ENCODE assay signal across 8 cellular contexts in genomic region chr17:63549289-63549945, GRCh38. TPM values are rescaled to one million over a fixed set of nuclear protein-coding genes. Genes with fewer than 3 reads are reported as not detected.
A peak's percentile ranks its signal among the peaks of the same experiment; 100 is the strongest.
DNase-seq lines count a peak whose midpoint lies in the region; ATAC-seq and TF ChIP-seq lines count a peak whose summit lies in the region.

No MANE protein-coding gene starts in this region.

- H3K4ac ChIP-seq in mesendoderm (ENCODE audit: low read depth, low read length): peak overlapping the region; percentile 17

- H3K36me3 ChIP-seq in mesendoderm (ENCODE audit: control insufficient read depth, insufficient read depth, low read length): no peaks in the 10 kb centered on the region
- no peaks in the 10 kb centered on the region for H3K36me3 ChIP-seq in vagina

- H2AK5ac ChIP-seq in mesendoderm (ENCODE audit: low read length): no peak overlapping the region

- no peak overlapping the region for H4K5ac ChIP-seq in mesendoderm (ENCODE audit: low read length)

- H2BK15ac ChIP-seq in mesendoderm (replicated peaks; ENCODE audit: low read depth): no peak overlapping the region

- peak overlapping the region; percentile 39 for H3K4me2 ChIP-seq in mesendoderm (ENCODE audit: low read length)

- H3K23ac ChIP-seq in mesendoderm (ENCODE audit: low read length): no peak overlapping the region

- peaks cover 31% of the 10 kb centered on the region for H3K79me2 ChIP-seq in mesendoderm (ENCODE audit: control insufficient read depth, insufficient read depth, low read length)

- no peak for TF ChIP-seq POLR2A in vagina (IDR thresholded peaks at IDR 0.05)

- H3K27me3 Mint-ChIP-seq in IgD-negative memory B cell (no peaks in the 10 kb centered on the region), MCF 10A (ENCODE audit: insufficient read depth, unreplicated experiment) (no peaks in the 10 kb centered on the region)

- no peak for TF ChIP-seq CTCF in AG10803 (conservative IDR thresholded peaks at IDR 0.05; ENCODE audit: low read length)
- no peak for TF ChIP-seq CTCF in MCF 10A (IDR thresholded peaks at IDR 0.05; ENCODE audit: unreplicated experiment)
- no peak for TF ChIP-seq CTCF in vagina (IDR thresholded peaks at IDR 0.05)

- peak overlapping the region; percentile 49 for H3K27ac ChIP-seq in mesendoderm (ENCODE audit: low read depth, low read length)
- peak overlapping the region; percentile 68 for H3K27ac ChIP-seq in vagina

- H3K56ac ChIP-seq in mesendoderm (ENCODE audit: low read length): peak overlapping the region; percentile 92

- H3K9ac ChIP-seq in mesendoderm (ENCODE audit: low read length): peak overlapping the region; percentile 86

- peak overlapping the region; percentile 67 to 97 (median 94) for H3K27ac Mint-ChIP-seq in IgD-negative memory B cell
- H3K27ac Mint-ChIP-seq in MCF 10A (ENCODE audit: low read depth, unreplicated experiment): peak overlapping the region; percentile 92

- H3K79me1 ChIP-seq in mesendoderm (ENCODE audit: low read length): peaks cover 15% of the 10 kb centered on the region

- no peaks in the 10 kb centered on the region for H3K36me3 Mint-ChIP-seq in IgD-negative memory B cell
- peaks cover 20% of the 10 kb centered on the region for H3K36me3 Mint-ChIP-seq in MCF 10A (ENCODE audit: insufficient read depth, unreplicated experiment)

- CTCF ChIA-PET in MCF 10A (lab: Yijun Ruan, JAX): interaction anchor here (0.8 to 1.9 kb wide), 3 partner anchors 63 to 110 kb away, joined by 4 to 6 read pairs (median 5); no protein-coding TSS in a partner anchor

- H2BK120ac ChIP-seq in mesendoderm (ENCODE audit: low read depth, low read length): no peak overlapping the region

- H3K4me1 ChIP-seq in mesendoderm (ENCODE audit: control insufficient read depth, low read depth, low read length): peaks cover 3% of the 10 kb centered on the region
- peaks cover 44% of the 10 kb centered on the region for H3K4me1 ChIP-seq in vagina

- H3K9me3 Mint-ChIP-seq in IgD-negative memory B cell (no peaks in the 10 kb centered on the region), MCF 10A (ENCODE audit: unreplicated experiment) (no peaks in the 10 kb centered on the region)

- peak overlapping the region; percentile 73 for H3K4me3 ChIP-seq in AG10803 (ENCODE audit: low read length)
- H3K4me3 ChIP-seq in mesendoderm (ENCODE audit: low read length): peak overlapping the region; percentile 55
- peak overlapping the region; percentile 48 to 100 for H3K4me3 ChIP-seq in vagina

- H3K4me3 Mint-ChIP-seq in IgD-negative memory B cell: peak overlapping the region; percentile 92 to 99 (median 98)
- peak overlapping the region; percentile 97 for H3K4me3 Mint-ChIP-seq in MCF 10A (ENCODE audit: unreplicated experiment)

- peak overlapping the region; percentile 55 for H3K18ac ChIP-seq in mesendoderm (ENCODE audit: low read length)

- ATAC-seq in GM21367 (IDR thresholded peaks at IDR 0.05; ENCODE audit: unreplicated experiment): peak; percentile 18

- H3K4me1 Mint-ChIP-seq in IgD-negative memory B cell (peaks cover 15 to 29% (median 24%) of the 10 kb centered on the region in 3 donors), MCF 10A (ENCODE audit: insufficient read depth, unreplicated experiment) (peaks cover 16% of the 10 kb centered on the region)

- DNase-seq in AG10803 (ENCODE audit: low read depth) (no peak), MCF 10A (ENCODE audit: unreplicated experiment) (no peak), mesendoderm (no peak), vagina (ENCODE audit: extremely low spot score in 2 of 2) (no peak), NCI-H1105 (lab: John Stamatoyannopoulos, UW) (no peak), NCI-H146 treated with DMSO at 0.1 percent for 48 hours (lab: John Stamatoyannopoulos, UW; ENCODE audit: unreplicated experiment) (no peak)

- TSS peak; percentile 78 for BruUV-seq in MCF 10A (replicated peaks; lab: Mats Ljungman, UMichigan)

- intact Hi-C loops in MCF 10A (cut with micrococcal nuclease): no loop called here
- intact Hi-C loops in vagina (cut with DNase I): loop anchor here (10.0 kb wide), 1 partner anchor 105 kb away; the partner anchor contains the start of gene CYB561

- H2BK5ac ChIP-seq in mesendoderm (ENCODE audit: low read length): no peak overlapping the region

- H4K8ac ChIP-seq in mesendoderm (ENCODE audit: low read depth, low read length): no peak overlapping the region

- WGBS in mesendoderm (ENCODE audit: extremely low coverage, insufficient coverage, low lambda C conversion rate): no CpG with 5 or more reads among the region's 18 CpGs

- H3K27me3 ChIP-seq in mesendoderm (ENCODE audit: insufficient read depth, low read length, poor library complexity) (no peaks in the 10 kb centered on the region), vagina (no peaks in the 10 kb centered on the region)

- POLR2A ChIA-PET in MCF 10A (lab: Yijun Ruan, JAX): interaction anchor here (0.6 to 4.4 kb wide), 18 partner anchors 11 to 714 kb away, joined by 3 to 38 read pairs (median 4); partner anchors contain the start of genes CYB561, KCNH6 and TACO1

- H3K9me3 ChIP-seq in vagina: no peaks in the 10 kb centered on the region

RNA-seq across cellular contexts. Expression of gene DCAF7, which starts 0.9 kb away (rescaled TPM):
- 72.0 TPM for polyA plus RNA-seq in IgD-negative memory B cell
- total RNA-seq in MCF 10A (2022) (81.6 and 91.4 TPM in 2 replicates), vagina (34.1 TPM)
- 39.7 TPM for polyA plus RNA-seq in mesendoderm (2013, experiment 1 of 2)
- 39.6 TPM for polyA plus RNA-seq in mesendoderm (2013, experiment 2 of 2)

RNA-seq across cellular contexts. Expression of gene KCNH6, which starts 26.3 kb away (rescaled TPM):
- polyA plus RNA-seq in IgD-negative memory B cell: not detected
- total RNA-seq in MCF 10A (2022) (not detected in 2 replicates), vagina (not detected)
- 0.42 TPM for polyA plus RNA-seq in mesendoderm (2013, experiment 1 of 2)
- 0.34 TPM for polyA plus RNA-seq in mesendoderm (2013, experiment 2 of 2)

RNA-seq across cellular contexts. Expression of gene TACO1, which starts 51.3 kb away (rescaled TPM):
- polyA plus RNA-seq in IgD-negative memory B cell: 19.5 TPM
- 36.5 and 38.7 TPM in 2 replicates for total RNA-seq in MCF 10A (2022)
- polyA plus RNA-seq in mesendoderm (2013, experiment 1 of 2): 18.4 TPM
- polyA plus RNA-seq in mesendoderm (2013, experiment 2 of 2): 20.5 TPM
- total RNA-seq in vagina: 20.9 TPM
